8 cellular contexts compared by ENCODE assay signal in genomic region chr2:100427627-100428258, GRCh38. TPM values are rescaled to one million over a fixed set of nuclear protein-coding genes. Genes with fewer than 3 reads are reported as not detected.
A peak's percentile ranks its signal among the peaks of the same experiment; 100 is the strongest.
DNase-seq lines count a peak whose midpoint lies in the region; ATAC-seq lines count a peak whose summit lies in the region.

No MANE protein-coding gene starts in this region.

- ATAC-seq in GM18873 (IDR thresholded peaks at IDR 0.05; ENCODE audit: low FRiP score, unreplicated experiment) = no peak

- DNase-seq in D341Med (ENCODE audit: low spot score) (peak; percentile 54), HT1080 (ENCODE audit: low read depth) (peak; percentile 54), T-helper 9 cell (peak; percentile 46), astrocyte of the hippocampus (ENCODE audit: low read depth, low spot score) (peak; percentile 50), inferior parietal cortex (ENCODE audit: extremely low spot score) (peak; percentile 80), NCI-H2227 (lab: John Stamatoyannopoulos, UW; ENCODE audit: unreplicated experiment) (no peak)
- DNase-seq in stimulated activated CD4-positive, alpha-beta T cell treated with anti-CD3 and anti-CD28 coated beads, Interleukin-4, amount 100 ng/mL, for 4 hours = peak; percentile 64 to 66

RNA-seq across cellular contexts. Expression of gene CHST10, which starts 10.3 kb away (rescaled TPM):
- total RNA-seq in HT1080 (2014; rRNA removed; shearing (Covaris generic)) = 18.0 and 18.7 TPM in 2 replicates
- polyA plus RNA-seq in HT1080 (2015; cell fraction: cytosol; rRNA removed) = 18.4 and 19.1 TPM in 2 replicates
- 16.0 and 21.6 TPM in 2 replicates for polyA plus RNA-seq in HT1080 (2015; cell fraction: nucleus; rRNA removed)

RNA-seq across cellular contexts. Expression of gene NMS, which starts 42.5 kb away (rescaled TPM):
- not detected in 2 replicates for total RNA-seq in HT1080 (2014; rRNA removed; shearing (Covaris generic))
- polyA plus RNA-seq in HT1080 (2015; cell fraction: cytosol; rRNA removed) = not detected in 2 replicates
- polyA plus RNA-seq in HT1080 (2015; cell fraction: nucleus; rRNA removed) = not detected in 2 replicates
